ENCODE assay signal across 14 cellular contexts in the genomic region with DNA sequence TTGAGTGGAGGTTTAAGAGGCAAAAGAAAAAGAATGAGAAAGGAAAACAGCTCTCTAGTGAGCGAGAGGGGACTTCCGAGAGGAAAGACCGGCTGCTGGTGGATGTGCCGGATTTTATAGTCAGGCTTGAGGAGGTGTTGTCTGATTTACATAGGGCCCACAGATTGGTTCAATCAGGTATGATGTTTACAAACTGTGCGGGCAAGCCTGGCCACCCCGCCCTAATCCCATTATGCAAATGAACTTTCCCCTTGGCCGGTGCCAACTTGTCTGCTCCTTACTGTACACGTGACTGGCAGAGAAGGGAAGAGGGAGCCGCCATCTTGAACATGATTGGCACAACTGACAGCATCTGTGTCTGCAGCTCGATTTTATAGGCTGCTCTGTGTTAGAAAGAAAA. TPM values are rescaled to one million over a fixed set of nuclear protein-coding genes. Genes with fewer than 3 reads are reported as not detected.
DNase-seq lines count a peak whose midpoint lies in the region; ATAC-seq, FAIRE-seq and TF ChIP-seq lines count a peak whose summit lies in the region.
"Had no signal": no experiment of that assay in that cellular context is flagged by ENCODE, and none has a peak within 500 bp of the region (broad histone marks: within the 10 kb centered on the region; RNA-seq: fewer than 3 reads in every experiment).

No MANE protein-coding gene starts in this region.

- H3K36me3 ChIP-seq in thyroid gland = no peaks in the 10 kb centered on the region
- H3K36me3 ChIP-seq in CD8-positive, alpha-beta memory T cell (ENCODE audit: insufficient read depth, low read length) = no peaks in the 10 kb centered on the region
- H3K36me3 ChIP-seq: MG63 had no signal

- no peak for ATAC-seq in GM21786 (IDR thresholded peaks at IDR 0.05; ENCODE audit: unreplicated experiment)
- ATAC-seq: A549 had no signal

- no peak overlapping the region for H3K4me3 Mint-ChIP-seq in CD8-positive, alpha-beta memory T cell
- H3K4me3 Mint-ChIP-seq: memory B cell had no signal

- TF ChIP-seq CTCF in thyroid gland (IDR thresholded peaks at IDR 0.05) = no peak

- no peak overlapping the region for H3K27ac Mint-ChIP-seq in CD8-positive, alpha-beta memory T cell
- H3K27ac Mint-ChIP-seq: memory B cell had no signal

- H3K27me3 Mint-ChIP-seq in CD8-positive, alpha-beta memory T cell = peaks cover 18 to 56% of the 10 kb centered on the region in 2 donors

- TF ChIP-seq POLR2A in thyroid gland (IDR thresholded peaks at IDR 0.05) = no peak

- H3K4me1 ChIP-seq in thyroid gland = peaks cover 3 to 7% of the 10 kb centered on the region in 2 donors
- H3K4me1 ChIP-seq in CD8-positive, alpha-beta memory T cell (ENCODE audit: insufficient read depth, low read length) = no peaks in the 10 kb centered on the region

- no peaks in the 10 kb centered on the region for H3K9me3 ChIP-seq in thyroid gland
- no peaks in the 10 kb centered on the region for H3K9me3 ChIP-seq in CD8-positive, alpha-beta memory T cell (ENCODE audit: low read length)
- H3K9me3 ChIP-seq: A549, MG63 had no signal

- DNase-seq in NCI-H2081 (lab: John Stamatoyannopoulos, UW) = peak; percentile 57 to 70
- DNase-seq in NCI-H2081 treated with DMSO at 0.1 percent for 48 hours (lab: John Stamatoyannopoulos, UW) = no peak
- DNase-seq in NCI-H526 (lab: John Stamatoyannopoulos, UW) = peak; percentile 96 to 97
- DNase-seq in thyroid gland = peak; percentile 25 to 34
- no peak for DNase-seq in CD8-positive, alpha-beta memory T cell
- no peak for DNase-seq in amniotic stem cell (lab: John Stamatoyannopoulos, UW)
- DNase-seq: activated naive CD4-positive, alpha-beta T cell treated with Interleukin-2 at 50 U/mL for 16 hours; erythroblast; MG63 had no signal

- WGBS in thyroid gland, 2 donors = 53 to 57% methylated on average over 10 of the region's 10 CpGs

- H3K4me3 ChIP-seq in thyroid gland (replicated peaks in 1 of 3) = no peak overlapping the region
- H3K4me3 ChIP-seq in CD8-positive, alpha-beta memory T cell (ENCODE audit: low read length) = no peak overlapping the region
- H3K4me3 ChIP-seq: A549, MG63 had no signal

- H3K27ac ChIP-seq in thyroid gland = no peak overlapping the region
- H3K27ac ChIP-seq in CD8-positive, alpha-beta memory T cell (ENCODE audit: low read depth, low read length) = no peak overlapping the region
- H3K27ac ChIP-seq: A549 had no signal

- CTCF ChIA-PET in CD8-positive, alpha-beta memory T cell (lab: Charles Lee) = no interaction called here

- no peaks in the 10 kb centered on the region for H3K27me3 ChIP-seq in thyroid gland
- H3K27me3 ChIP-seq in CD8-positive, alpha-beta memory T cell (ENCODE audit: insufficient read depth, low read length, poor library complexity, severe bottlenecking) = no peaks in the 10 kb centered on the region
- H3K27me3 ChIP-seq: MG63 had no signal

- peaks cover 0 to 2% (median 0%) of the 10 kb centered on the region in 5 donors for H3K9me3 Mint-ChIP-seq in CD8-positive, alpha-beta memory T cell

- H3K4me1 Mint-ChIP-seq in CD8-positive, alpha-beta memory T cell = peaks cover 0 to 2% (median 0%) of the 10 kb centered on the region in 3 donors

- POLR2A ChIA-PET in CD8-positive, alpha-beta memory T cell (lab: Charles Lee) = no interaction called here

- peaks cover 0 to 5% (median 1%) of the 10 kb centered on the region in 3 donors for H3K36me3 Mint-ChIP-seq in CD8-positive, alpha-beta memory T cell

- intact Hi-C loops in thyroid gland (cut with DNase I) = no loop called here

- FAIRE-seq in endometrium (lab: Jason Lieb, UNC) = peak; percentile 33
- FAIRE-seq: A549, TTC549 had no signal

RNA-seq across cellular contexts. Expression of a gene that starts 44.7 kb away (rescaled TPM):
- total RNA-seq in thyroid gland = 10 to 100 TPM; 16.8 to 33.9 (median 22.4) TPM
- 10 to 100 TPM; 14.5 to 14.9 TPM for total RNA-seq in CD8-positive, alpha-beta memory T cell
- polyA plus RNA-seq in CD8-positive, alpha-beta memory T cell = 19.6 TPM

RNA-seq across cellular contexts. Expression of a gene that starts 58.4 kb away (rescaled TPM):
- total RNA-seq in thyroid gland = 10 to 100 TPM; 34.8 to 60.3 (median 49.7) TPM
- 10 to 100 TPM; 65.2 to 68.8 TPM for total RNA-seq in CD8-positive, alpha-beta memory T cell
- polyA plus RNA-seq in CD8-positive, alpha-beta memory T cell = 39.3 TPM

Comparison
In these comparisons a context has a peak if more than half of its experiments do, and no peak if none do; other contexts are left out.
1. DNase-seq: peak in NCI-H2081 (2 of 2), NCI-H526 (2 of 2) and thyroid gland (2 of 2); none in NCI-H2081 treated with DMSO at 0.1 percent for 48 hours (single experiment), CD8-positive, alpha-beta memory T cell (0 of 5) and amniotic stem cell (single experiment).